Comparison of ENCODE assay signal across 23 cellular contexts in genomic region chr1:54392401-54392800, GRCh38. TPM values are rescaled to one million over a fixed set of nuclear protein-coding genes. Genes with fewer than 3 reads are reported as not detected.
DNase-seq lines count a peak whose midpoint lies in the region; ATAC-seq, FAIRE-seq and TF ChIP-seq lines count a peak whose summit lies in the region.
"Had no signal": no experiment of that assay in that cellular context is flagged by ENCODE, and none has a peak within 500 bp of the region (broad histone marks: within the 10 kb centered on the region; RNA-seq: fewer than 3 reads in every experiment).

No MANE protein-coding gene starts in this region.

- H3K27me3 Mint-ChIP-seq in endodermal cell (ENCODE audit: insufficient read depth), result no peaks in the 10 kb centered on the region
- H3K27me3 Mint-ChIP-seq: CD4-positive, CD25-positive, alpha-beta regulatory T cell had no signal

- no peak overlapping the region for H3K9ac ChIP-seq in endodermal cell (ENCODE audit: extremely low read depth, low read length, poor library complexity, severe bottlenecking)
- H3K9ac ChIP-seq: BLaER1, KMS-11 had no signal

- POLR2A ChIA-PET in HEK293T (lab: Yijun Ruan, JAX), result no interaction called here

- H3K27me3 ChIP-seq in endodermal cell (ENCODE audit: control insufficient read depth, insufficient read depth, low read length, poor library complexity, severe bottlenecking) (no peaks in the 10 kb centered on the region), psoas muscle (ENCODE audit: insufficient read depth in 3 of 3, low read length in 2 of 3) (no peaks in the 10 kb centered on the region)
- H3K27me3 ChIP-seq: BLaER1, SJSA1 had no signal

- peak; percentile 20 for FAIRE-seq in GM12891 (lab: Jason Lieb, UNC)
- FAIRE-seq: A204.1, D721Med, H54 had no signal

- H3K36me3 Mint-ChIP-seq in endodermal cell (ENCODE audit: low read depth), result peaks cover 84% of the 10 kb centered on the region

- H3K36me3 ChIP-seq in endodermal cell (ENCODE audit: control insufficient read depth, insufficient read depth, low read length), result peaks cover 95% of the 10 kb centered on the region
- H3K36me3 ChIP-seq in psoas muscle (ENCODE audit: insufficient read depth in 1 of 2, low read depth in 1 of 2), result peaks cover 0 to 6% of the 10 kb centered on the region in 2 donors

- peaks cover 57% of the 10 kb centered on the region for H3K4me1 Mint-ChIP-seq in endodermal cell

- CTCF ChIA-PET in HEK293T (lab: Yijun Ruan, JAX), result interaction anchor here (0.6 to 1.1 kb wide), 2 partner anchors 9 to 119 kb away, joined by 3 to 4 read pairs; no protein-coding TSS in a partner anchor

- H3K4me3 ChIP-seq in endodermal cell (ENCODE audit: low read length), result no peak overlapping the region
- no peak overlapping the region for H3K4me3 ChIP-seq in psoas muscle
- no peak overlapping the region for H3K4me3 ChIP-seq in lower leg skin (ENCODE audit: low read depth, poor library complexity, severe bottlenecking)
- H3K4me3 ChIP-seq: BLaER1, SJSA1 had no signal

- H3K9me3 Mint-ChIP-seq in endodermal cell, result no peaks in the 10 kb centered on the region
- H3K9me3 Mint-ChIP-seq: CD4-positive, CD25-positive, alpha-beta regulatory T cell had no signal

- peak overlapping the region; percentile 83 for H3K27ac Mint-ChIP-seq in endodermal cell

- no peak for DNase-seq in GM12891 (ENCODE audit: insufficient read length, low spot score)
- no peak for DNase-seq in HEK293T (ENCODE audit: extremely low spot score)
- no peak for DNase-seq in endodermal cell
- DNase-seq in psoas muscle, result no peak
- no peak for DNase-seq in SIG-M5 treated with dmso at 0.1 percent for 504 hours (lab: John Stamatoyannopoulos, UW; ENCODE audit: unreplicated experiment)
- no peak for DNase-seq in lower leg skin (ENCODE audit: low spot score in 2 of 2)
- DNase-seq: CD4-positive, CD25-positive, alpha-beta regulatory T cell; MM.1S; NCI-H2029; NCI-H446; NCI-H524 treated with DMSO at 0.1 percent for 48 hours; NCI-H82; NK-92 treated with Interleukin-12 subunit alpha and Interleukin-12 subunit beta, amount 100 ng/mL, for 24 hours; PC-3 had no signal

- peaks cover 22% of the 10 kb centered on the region for H3K4me1 ChIP-seq in endodermal cell (ENCODE audit: control insufficient read depth, insufficient read depth, low read length)
- peaks cover 92% of the 10 kb centered on the region for H3K4me1 ChIP-seq in psoas muscle
- H3K4me1 ChIP-seq: BLaER1, SJSA1 had no signal

- H3K27ac ChIP-seq in endodermal cell (ENCODE audit: low read depth, low read length) (peak overlapping the region; percentile 75), psoas muscle (peak overlapping the region; percentile 79)
- H3K27ac ChIP-seq: BLaER1, KMS-11, SJSA1 had no signal

- H3K9me3 ChIP-seq in endodermal cell (ENCODE audit: control insufficient read depth, low read length), result no peaks in the 10 kb centered on the region
- H3K9me3 ChIP-seq in psoas muscle, result no peaks in the 10 kb centered on the region
- H3K9me3 ChIP-seq: BLaER1, SJSA1 had no signal

- no peak for TF ChIP-seq POLR2A in GM12891 (IDR thresholded peaks at IDR 0.05; ENCODE audit: low read depth, low read length)
- no peak for TF ChIP-seq POLR2A in lower leg skin (IDR thresholded peaks at IDR 0.05)

- no peak overlapping the region for H3K4me3 Mint-ChIP-seq in endodermal cell
- H3K4me3 Mint-ChIP-seq: CD4-positive, CD25-positive, alpha-beta regulatory T cell had no signal

- WGBS in endodermal cell (ENCODE audit: insufficient coverage in 1 of 2, insufficient read length in 1 of 2), 2 experiments, result 79% methylated on average over 3 of the region's 3 CpGs; no CpG with 5 or more reads in 1 of the 2 experiments
- 30 to 40% (median 33%) methylated on average over 3 of the region's 3 CpGs for WGBS in psoas muscle, 3 donors
- WGBS in lower leg skin, 2 donors, result 79 to 81% methylated on average over 3 of the region's 3 CpGs

- ATAC-seq in psoas muscle, result peak in 3 of 4 donors; percentile 57 to 69 (median 65)
- no peak for ATAC-seq in HG03521 (IDR thresholded peaks at IDR 0.05; ENCODE audit: unreplicated experiment)
- no peak for ATAC-seq in GM19351 (IDR thresholded peaks at IDR 0.05; ENCODE audit: unreplicated experiment)
- ATAC-seq: PC-3, Right ventricle myocardium inferior had no signal

- intact Hi-C loops in psoas muscle (cut with DNase I) (loop anchor here in 1 of 2 donors (5.0 kb wide), 1 partner anchor 105 kb away; no protein-coding TSS in a partner anchor), lower leg skin (cut with DNase I; ENCODE audit: low total_unique reads) (no loop called here)

- no peak for TF ChIP-seq CTCF in endodermal cell (conservative IDR thresholded peaks at IDR 0.05)
- TF ChIP-seq CTCF in psoas muscle (IDR thresholded peaks at IDR 0.05), result no peak
- no peak for TF ChIP-seq CTCF in lower leg skin (IDR thresholded peaks at IDR 0.05)

TF ChIP-seq in GM12891, 5 proteins besides CTCF, POLR2A, EP300 and RAD21:
- TF ChIP-seq SPI1 (IDR thresholded peaks at IDR 0.05; ENCODE audit: low read depth, low read length), result no peak

TF ChIP-seq in HEK293T, 16 proteins besides CTCF, POLR2A, EP300 and RAD21:
- peak; percentile 19; the same call in 1 of the 2 replicates for TF ChIP-seq PKNOX1 (IDR thresholded peaks at IDR 0.05)
- no peak for TF ChIP-seq ELF4 (IDR thresholded peaks at IDR 0.05)
TF ChIP-seq in HEK293T: peak in this region for 1.

RNA-seq across cellular contexts. Expression of gene SSBP3, which starts 13.8 kb away (rescaled TPM):
- polyA plus RNA-seq in GM12891 (2012; ENCODE audit: low read depth, missing spikeins), result 14.3 TPM
- total RNA-seq in endodermal cell, result 100 to 1,000 TPM; 342 TPM
- 245 TPM for polyA plus RNA-seq in endodermal cell (2013, experiment 1 of 2)
- 232 TPM for polyA plus RNA-seq in endodermal cell (2013, experiment 2 of 2)
- 10 to 100 TPM; 13.8 to 24.2 (median 22.0) TPM for total RNA-seq in psoas muscle
- 10 to 100 TPM in 2 of 3 donors, 1 to 10 TPM in 1; 7.9 to 22.6 (median 12.5) TPM for polyA plus RNA-seq in psoas muscle
- 10 to 100 TPM; 19.3 to 40.5 (median 31.3) TPM for total RNA-seq in lower leg skin

Comparison
In these comparisons a context has a peak if more than half of its experiments do, and no peak if none do; other contexts are left out.
1. ATAC-seq: peak in psoas muscle (3 of 4); none in HG03521 (single experiment) and GM19351 (single experiment).
2. RNA of gene SSBP3, which starts 13.8 kb away (total RNA-seq): 342 TPM in endodermal cell; 19.3 to 40.5 TPM in lower leg skin and 13.8 to 24.2 TPM in psoas muscle; every median in the first group is over 4 times any median in the second.